ENCODE assay signal across 8 cellular contexts in genomic region chr11:93740802-93741093, GRCh38. TPM values are rescaled to one million over a fixed set of nuclear protein-coding genes. Genes with fewer than 3 reads are reported as not detected.
DNase-seq lines count a peak whose midpoint lies in the region; TF ChIP-seq lines count a peak whose summit lies in the region.

No MANE protein-coding gene starts in this region.

- H3K9me3 ChIP-seq in iPS-18a (ENCODE audit: control insufficient read depth, low read depth, low read length): no peaks in the 10 kb centered on the region
- H3K9me3 ChIP-seq in spleen: no peaks in the 10 kb centered on the region

- no peak for TF ChIP-seq POLR2A in spleen (IDR thresholded peaks at IDR 0.05)

- H3K4me1 ChIP-seq in iPS-18a (ENCODE audit: control insufficient read depth, low read depth, low read length) (peaks cover 17% of the 10 kb centered on the region), spleen (peaks cover 25 to 89% (median 64%) of the 10 kb centered on the region in 6 donors)

- H3K27me3 ChIP-seq in iPS-18a (ENCODE audit: control insufficient read depth, insufficient read depth, low read length) (no peaks in the 10 kb centered on the region), spleen (replicated peaks in 1 of 7) (no peaks in the 10 kb centered on the region)

- H3K36me3 ChIP-seq in iPS-18a (ENCODE audit: control insufficient read depth, low read depth, low read length): peaks cover 45% of the 10 kb centered on the region
- H3K36me3 ChIP-seq in spleen: peaks cover 0 to 50% (median 30%) of the 10 kb centered on the region in 6 donors

- 0 to 1% (median 1%) methylated on average over 18 of the region's 18 CpGs for WGBS in spleen, 5 donors

- TF ChIP-seq CTCF in HFF-Myc (IDR thresholded peaks at IDR 0.05; ENCODE audit: low read depth, low read length, missing control alignments) (no peak), astrocyte of the spinal cord (IDR thresholded peaks at IDR 0.05; ENCODE audit: low read depth, low read length) (no peak), spleen (IDR thresholded peaks at IDR 0.05 in 8 of 11, conservative IDR thresholded peaks at IDR 0.05 in 3 of 11) (peak in 1 of 11 experiments; percentile 13)

- H3K9ac ChIP-seq in iPS-18a (ENCODE audit: low read length): peak overlapping the region; percentile 98

- H3K4me3 ChIP-seq in GM08714 (ENCODE audit: low read length): peak overlapping the region; percentile 89
- peak overlapping the region; percentile 90 for H3K4me3 ChIP-seq in HFF-Myc (replicated peaks; ENCODE audit: low read depth, low read length)
- H3K4me3 ChIP-seq in astrocyte of the spinal cord (ENCODE audit: low read depth, low read length): peak overlapping the region; percentile 92
- peak overlapping the region; percentile 90 for H3K4me3 ChIP-seq in iPS-18a (ENCODE audit: low read length)
- peak overlapping the region; percentile 74 to 90 (median 86) for H3K4me3 ChIP-seq in spleen

- DNase-seq in HFF-Myc (ENCODE audit: extremely low read depth, low read depth): no peak
- peak; percentile 73 for DNase-seq in NAMALWA (ENCODE audit: low spot score)
- DNase-seq in T-helper 2 cell: peak; percentile 26 to 81 (median 53)
- peak; percentile 64 for DNase-seq in astrocyte of the spinal cord (ENCODE audit: low read depth, low spot score)
- DNase-seq in spleen: peak; percentile 91
- no peak for DNase-seq in inferior parietal cortex (ENCODE audit: extremely low spot score)

- in situ Hi-C loops in astrocyte of the spinal cord (cut with HindIII; ENCODE audit: low sequenced_read_pairs): no loop called here

- intact Hi-C loops in spleen (cut with DNase I; ENCODE audit: low total_unique reads): loop anchor here (5.0 kb wide), 1 partner anchor 52 kb away; no protein-coding TSS in a partner anchor

- H3K27ac ChIP-seq in iPS-18a (ENCODE audit: low read length): peak overlapping the region; percentile 89
- H3K27ac ChIP-seq in spleen: peak overlapping the region; percentile 84 to 97 (median 96)

RNA-seq across cellular contexts. Expression of gene TAF1D, which starts 0.5 kb away (rescaled TPM):
- 100 to 1,000 TPM in 6 of 7 donors, 10 to 100 TPM in 1; 99.4 to 244 (median 115) TPM for total RNA-seq in spleen
- 100 to 1,000 TPM; 127 to 174 (median 140) TPM for polyA plus RNA-seq in spleen

RNA-seq across cellular contexts. Expression of gene C11orf54, which starts 0.7 kb away (rescaled TPM):
- 10 to 100 TPM; 22.5 to 36.3 (median 28.7) TPM for total RNA-seq in spleen
- polyA plus RNA-seq in spleen: 10 to 100 TPM; 10.5 to 14.4 (median 10.8) TPM

RNA-seq across cellular contexts. Expression of gene MED17, which starts 43.3 kb away (rescaled TPM):
- 10 to 100 TPM; 36.1 to 41.3 (median 37.5) TPM for total RNA-seq in spleen
- polyA plus RNA-seq in spleen: 10 to 100 TPM; 10.4 to 13.9 (median 12.1) TPM

Comparison
In these comparisons a context has a peak if more than half of its experiments do, and no peak if none do; other contexts are left out.
1. DNase-seq: peak in NAMALWA (single experiment), T-helper 2 cell (5 of 5), astrocyte of the spinal cord (single experiment) and spleen (single experiment); none in HFF-Myc (single experiment) and inferior parietal cortex (single experiment).
2. Peak in every context shown above with its lines, with median percentiles within 50 percentile points of each other: H3K4me3 ChIP-seq.